8 cellular contexts compared by ENCODE assay signal in the genomic region with DNA sequence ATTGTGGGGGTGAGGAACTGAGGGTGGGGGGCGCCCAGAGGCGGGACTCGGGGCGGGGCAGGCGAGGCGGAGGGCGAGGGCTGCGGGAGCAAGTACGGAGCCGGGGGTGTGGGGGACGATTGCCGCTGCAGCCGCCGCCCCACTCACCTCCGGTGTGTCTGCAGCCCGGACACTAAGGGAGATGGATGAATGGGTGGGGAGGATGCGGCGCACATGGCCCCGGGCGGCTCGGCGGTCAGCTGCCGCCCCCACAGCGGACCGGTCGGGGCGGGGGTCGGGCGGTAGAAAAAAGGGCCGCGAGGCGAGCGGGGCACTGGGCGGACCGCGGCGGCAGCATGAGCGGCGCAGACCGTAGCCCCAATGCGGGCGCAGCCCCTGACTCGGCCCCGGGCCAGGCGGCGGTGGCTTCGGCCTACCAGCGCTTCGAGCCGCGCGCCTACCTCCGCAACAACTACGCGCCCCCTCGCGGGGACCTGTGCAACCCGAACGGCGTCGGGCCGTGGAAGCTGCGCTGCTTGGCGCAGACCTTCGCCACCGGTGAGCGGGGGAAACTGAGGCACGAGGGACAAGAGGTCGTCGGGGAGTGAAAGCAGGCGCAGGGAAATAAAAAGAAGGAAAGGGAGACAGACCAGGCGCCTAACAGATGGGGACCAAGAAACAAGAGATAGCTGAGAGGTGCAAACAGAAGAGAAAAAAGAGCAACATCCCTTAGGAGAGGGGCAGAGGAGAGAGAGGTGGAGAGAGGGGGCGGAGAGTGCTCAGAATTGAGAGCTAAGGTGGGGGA. TPM values are rescaled to one million over a fixed set of nuclear protein-coding genes. Genes with fewer than 3 reads are reported as not detected.
DNase-seq lines count a peak whose midpoint lies in the region; ATAC-seq, FAIRE-seq and TF ChIP-seq lines count a peak whose summit lies in the region.

A gene with protein sequence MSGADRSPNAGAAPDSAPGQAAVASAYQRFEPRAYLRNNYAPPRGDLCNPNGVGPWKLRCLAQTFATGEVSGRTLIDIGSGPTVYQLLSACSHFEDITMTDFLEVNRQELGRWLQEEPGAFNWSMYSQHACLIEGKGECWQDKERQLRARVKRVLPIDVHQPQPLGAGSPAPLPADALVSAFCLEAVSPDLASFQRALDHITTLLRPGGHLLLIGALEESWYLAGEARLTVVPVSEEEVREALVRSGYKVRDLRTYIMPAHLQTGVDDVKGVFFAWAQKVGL (plus strand): TSS at position 313 of the 784 bp plus-strand sequence. CDS start 23 bp downstream, at position 336.

- TF ChIP-seq EP300 in gastroesophageal sphincter (IDR thresholded peaks at IDR 0.05), result no peak

- no peak for FAIRE-seq in pancreas (lab: Jason Lieb, UNC)

- peaks cover 12% of the 10 kb centered on the region for H3K27me3 Mint-ChIP-seq in type B pancreatic cell

- no peak within 1 kb of the TSS for H3K27ac ChIP-seq in AG04450 (ENCODE audit: low read depth, low read length)
- H3K27ac ChIP-seq in gastroesophageal sphincter, result peak within 1 kb of the TSS in 3 of 4 donors; percentile 54 to 70 (median 61)
- H3K27ac ChIP-seq in pancreas, result no peak within 1 kb of the TSS

- H3K36me3 Mint-ChIP-seq in type B pancreatic cell, result no peaks in the 10 kb centered on the region

- ATAC-seq in gastroesophageal sphincter, result peak; percentile 43
- peak; percentile 55 to 75 (median 61) for ATAC-seq in pancreas
- no peak for ATAC-seq in GM21381 (IDR thresholded peaks at IDR 0.05; ENCODE audit: unreplicated experiment)

- no peaks in the 10 kb centered on the region for H3K9me3 Mint-ChIP-seq in type B pancreatic cell

- peaks cover 10% of the 10 kb centered on the region for H3K4me1 Mint-ChIP-seq in type B pancreatic cell (ENCODE audit: unreplicated experiment)

- H3K4me3 ChIP-seq in AG04450 (ENCODE audit: low read depth, low read length) (peak within 1 kb of the TSS; percentile 36; the same call in 1 of the 2 replicates), H7 (ENCODE audit: insufficient read depth, low read depth, low read length) (peak within 1 kb of the TSS; percentile 49), gastroesophageal sphincter (peak within 1 kb of the TSS; percentile 20 to 55), pancreas (peak within 1 kb of the TSS in 2 of 4 donors; percentile 29 to 45)

- H3K4me1 ChIP-seq in gastroesophageal sphincter, result peaks cover 0 to 70% (median 30%) of the 10 kb centered on the region in 3 donors
- peaks cover 0 to 5% (median 0%) of the 10 kb centered on the region in 3 donors for H3K4me1 ChIP-seq in pancreas

- H3K4me3 Mint-ChIP-seq in type B pancreatic cell, result peak within 1 kb of the TSS; percentile 79

- peaks cover 37% of the 10 kb centered on the region for H3K27me3 ChIP-seq in AG04450 (ENCODE audit: control insufficient read depth, insufficient read depth, low read length)
- H3K27me3 ChIP-seq in H7 (ENCODE audit: control insufficient read depth, insufficient read depth, low read length), result peaks cover 36% of the 10 kb centered on the region
- H3K27me3 ChIP-seq in gastroesophageal sphincter, result peaks cover 72% of the 10 kb centered on the region
- peaks cover 0 to 4% (median 0%) of the 10 kb centered on the region in 4 donors for H3K27me3 ChIP-seq in pancreas

- H3K27ac Mint-ChIP-seq in type B pancreatic cell, result peak within 1 kb of the TSS; percentile 48

- TF ChIP-seq POLR2A in gastroesophageal sphincter (IDR thresholded peaks at IDR 0.05), result no peak

- DNase-seq in AG04450 (ENCODE audit: low read depth, low spot score) (no peak), H7 (peak; percentile 95), RPMI7951 (ENCODE audit: low read depth) (peak; percentile 36), pancreas (peak; percentile 59 to 91 (median 74)), type B pancreatic cell (ENCODE audit: extremely low spot score, unreplicated experiment) (peak; percentile 84)
- peak; percentile 74 for DNase-seq in activated naive CD4-positive, alpha-beta T cell treated with Interleukin-2 at 50 U/mL for 16 hours

- intact Hi-C loops in pancreas (cut with DNase I), result no loop called here

- CTCF ChIA-PET in AG04450 (lab: Charles Lee), result interaction anchor here (0.8 to 5.0 kb wide), 6 partner anchors 9 to 121 kb away, joined by 3 to 92 read pairs (median 4); no protein-coding TSS in a partner anchor

- peak; percentile 70 for TF ChIP-seq CTCF in AG04450 (IDR thresholded peaks at IDR 0.05; ENCODE audit: low read depth, low read length)
- TF ChIP-seq CTCF in gastroesophageal sphincter (IDR thresholded peaks at IDR 0.05), result peak in 3 of 4 experiments; percentile 54 to 74 (median 70)
- peak; percentile 35 to 50 (median 48) for TF ChIP-seq CTCF in pancreas (IDR thresholded peaks at IDR 0.05)
- peak; percentile 80 for TF ChIP-seq CTCF in type B pancreatic cell (conservative IDR thresholded peaks at IDR 0.05)

- POLR2A ChIA-PET in AG04450 (lab: Yijun Ruan, JAX), result no interaction called here

- no peaks in the 10 kb centered on the region; the same call in 1 of the 2 replicates for H3K9me3 ChIP-seq in AG04450 (ENCODE audit: control insufficient read depth, insufficient read depth, low read length)
- H3K9me3 ChIP-seq in gastroesophageal sphincter, result no peaks in the 10 kb centered on the region
- no peaks in the 10 kb centered on the region for H3K9me3 ChIP-seq in pancreas

- 5 to 23% methylated on average over 6 to 19 of the region's 73 CpGs for WGBS in gastroesophageal sphincter (ENCODE audit: low coverage in 1 of 2), 2 donors
- WGBS in pancreas, 2 donors, result 3% methylated on average over 49 to 73 of the region's 73 CpGs

- H3K36me3 ChIP-seq in H7 (replicated peaks; ENCODE audit: control insufficient read depth, insufficient read depth, low read length), result no peaks in the 10 kb centered on the region
- H3K36me3 ChIP-seq in gastroesophageal sphincter, result no peaks in the 10 kb centered on the region
- H3K36me3 ChIP-seq in pancreas, result no peaks in the 10 kb centered on the region

RNA-seq across cellular contexts. Expression of the gene that starts here (rescaled TPM):
- polyA plus RNA-seq in AG04450 (2011; rRNA removed) (not detected in 2 replicates), pancreas (10 to 100 TPM in 1 of 2 donors, 1 to 10 TPM in 1; 3.0 to 11.7 TPM)
- polyA minus RNA-seq in AG04450 (2011; rRNA and poly(A)+ RNA removed), result not detected in 2 replicates
- 2.4 and 4.0 TPM in 2 replicates for total RNA-seq in H7 (2014; rRNA removed; shearing (Covaris generic))
- 0.68 TPM in 1 of 2 replicates, not detected in the other for total RNA-seq in RPMI7951 (2014; rRNA removed; shearing (Covaris generic))
- total RNA-seq in gastroesophageal sphincter (10 to 100 TPM in 1 of 4 donors, 1 to 10 TPM in 3; 6.7 to 11.7 (median 7.5) TPM), pancreas (under 1 TPM in 3 of 6 donors, not detected in 3; 0.16 to 0.64 (median 0.23) TPM), type B pancreatic cell (ENCODE audit: low replicate concordance) (3.3 and 5.4 TPM in 2 replicates)

Comparison
In these comparisons a context has a peak if more than half of its experiments do, and no peak if none do; other contexts are left out.
1. Peak in DNase-seq in RPMI7951; RNA of the gene not detected or under 1 TPM.
2. H3K27ac ChIP-seq: peak in gastroesophageal sphincter (3 of 4); none in AG04450 (single experiment) and pancreas (0 of 4).
3. Peak in every context shown above with its lines, with median percentiles within 50 percentile points of each other: CTCF ChIP-seq.